In the genomic region with DNA sequence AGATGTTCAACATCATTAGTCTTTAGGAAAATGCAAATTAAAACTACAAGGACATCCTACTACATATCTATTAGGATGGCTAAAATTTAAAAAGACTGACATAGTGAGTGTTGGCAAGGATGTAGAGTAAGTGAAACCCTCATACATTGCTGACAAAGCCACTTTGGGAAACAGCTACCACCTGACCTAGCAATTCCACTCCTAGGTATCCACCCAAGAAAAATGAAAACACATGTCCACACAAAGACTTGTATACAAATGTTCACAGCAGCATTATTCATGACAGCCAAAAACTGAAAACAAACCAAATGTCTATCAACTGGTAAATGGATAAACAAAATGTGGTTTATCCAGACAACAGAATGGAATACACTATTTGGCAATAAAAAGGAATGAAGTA, we compare ENCODE assay signal across 19 cellular contexts. TPM values are rescaled to one million over a fixed set of nuclear protein-coding genes. Genes with fewer than 3 reads are reported as not detected.
A peak's percentile ranks its signal among the peaks of the same experiment; 100 is the strongest.
DNase-seq lines count a peak whose midpoint lies in the region; ATAC-seq, FAIRE-seq and TF ChIP-seq lines count a peak whose summit lies in the region.
"Had no signal": no experiment of that assay in that cellular context is flagged by ENCODE, and none has a peak within 500 bp of the region (broad histone marks: within the 10 kb centered on the region; RNA-seq: fewer than 3 reads in every experiment).

No MANE protein-coding gene starts in this region.

- H3K4me3 Mint-ChIP-seq in activated CD4-positive, alpha-beta T cell treated with anti-CD3 and anti-CD28 coated beads for 36 hours, result no peak overlapping the region
- H3K4me3 Mint-ChIP-seq in CD8-positive, alpha-beta T cell, result no peak overlapping the region
- H3K4me3 Mint-ChIP-seq in type B pancreatic cell (no peak overlapping the region), Calu3 (ENCODE audit: low read depth, unreplicated experiment) (no peak overlapping the region), HFFc6 (no peak overlapping the region)
- H3K4me3 Mint-ChIP-seq: B cell; CD8-positive, alpha-beta memory T cell had no signal

- POLR2A ChIA-PET in activated CD4-positive, alpha-beta T cell treated with anti-CD3 and anti-CD28 coated beads for 36 hours (lab: Charles Lee), result no interaction called here
- POLR2A ChIA-PET in CD8-positive, alpha-beta T cell (lab: Charles Lee), result interaction anchor here (1.0 to 1.2 kb wide), 3 partner anchors 13 to 57 kb away, joined by 3 to 4 read pairs (median 3); no protein-coding TSS in a partner anchor

- no peak overlapping the region for H3K4me3 ChIP-seq in CD8-positive, alpha-beta T cell (ENCODE audit: low read depth, low read length)
- H3K4me3 ChIP-seq in bronchial epithelial cell (ENCODE audit: low read depth, low read length), result no peak overlapping the region
- H3K4me3 ChIP-seq: BLaER1, HAP-1 had no signal

- peak; percentile 28 for FAIRE-seq in bronchial epithelial cell (lab: Jason Lieb, UNC)
- FAIRE-seq: A204.1, G401.6, GM12892 had no signal

- intact Hi-C loops in activated CD4-positive, alpha-beta T cell treated with anti-CD3 and anti-CD28 coated beads for 36 hours (cut with DNase I, micrococcal nuclease), result loop anchor here (1.0 to 10.0 kb wide), 6 partner anchors 57 to 455 kb away; partner anchors contain the start of genes STK24 (in 1 of the 2) and UBAC2 (in 1 of the 2)
- intact Hi-C loops in CD8-positive, alpha-beta T cell (cut with DNase I, micrococcal nuclease), result loop anchor here (5.0 kb wide), 3 partner anchors 42 to 148 kb away; no protein-coding TSS in a partner anchor
- intact Hi-C loops in Calu3 (cut with micrococcal nuclease; ENCODE audit: unreplicated experiment), result no loop called here

- H3K36me3 Mint-ChIP-seq in activated CD4-positive, alpha-beta T cell treated with anti-CD3 and anti-CD28 coated beads for 36 hours (ENCODE audit: low read depth), result peaks cover 4% of the 10 kb centered on the region
- H3K36me3 Mint-ChIP-seq in CD8-positive, alpha-beta T cell, result peaks cover 7% of the 10 kb centered on the region
- no peaks in the 10 kb centered on the region for H3K36me3 Mint-ChIP-seq in type B pancreatic cell
- H3K36me3 Mint-ChIP-seq in Calu3 (ENCODE audit: insufficient read depth, unreplicated experiment), result no peaks in the 10 kb centered on the region
- peaks cover 12% of the 10 kb centered on the region for H3K36me3 Mint-ChIP-seq in HFFc6 (ENCODE audit: low read depth)

- H3K4me1 Mint-ChIP-seq in activated CD4-positive, alpha-beta T cell treated with anti-CD3 and anti-CD28 coated beads for 36 hours, result peaks cover 80% of the 10 kb centered on the region
- H3K4me1 Mint-ChIP-seq in CD8-positive, alpha-beta T cell (ENCODE audit: low read depth), result peaks cover 68% of the 10 kb centered on the region
- H3K4me1 Mint-ChIP-seq in type B pancreatic cell (ENCODE audit: unreplicated experiment) (peaks cover 13% of the 10 kb centered on the region), Calu3 (ENCODE audit: low read depth, unreplicated experiment) (peaks cover 7% of the 10 kb centered on the region), HFFc6 (ENCODE audit: low read depth) (peaks cover 68% of the 10 kb centered on the region)

- ATAC-seq in activated CD4-positive, alpha-beta T cell treated with anti-CD3 and anti-CD28 coated beads for 36 hours, result no peak
- ATAC-seq in CD8-positive, alpha-beta T cell, result no peak

- no TSS peak for BruUV-seq in Calu3 (replicated peaks; lab: Mats Ljungman, UMichigan)

- H3K27ac ChIP-seq in CD8-positive, alpha-beta T cell (ENCODE audit: low read depth, low read length), result no peak overlapping the region
- H3K27ac ChIP-seq: 22Rv1, BLaER1, C4-2B had no signal

- H3K27me3 ChIP-seq in CD8-positive, alpha-beta T cell (ENCODE audit: insufficient read depth, low read length), result no peaks in the 10 kb centered on the region
- no peaks in the 10 kb centered on the region for H3K27me3 ChIP-seq in bronchial epithelial cell (ENCODE audit: control insufficient read depth, insufficient read depth, low read length)
- H3K27me3 ChIP-seq: BLaER1 had no signal

- peaks cover 6% of the 10 kb centered on the region for H3K4me1 ChIP-seq in CD8-positive, alpha-beta T cell (ENCODE audit: insufficient read depth, low read length)

- no peaks in the 10 kb centered on the region for H3K9me3 Mint-ChIP-seq in activated CD4-positive, alpha-beta T cell treated with anti-CD3 and anti-CD28 coated beads for 36 hours (ENCODE audit: low read depth)
- H3K9me3 Mint-ChIP-seq in CD8-positive, alpha-beta T cell, result no peaks in the 10 kb centered on the region
- H3K9me3 Mint-ChIP-seq in type B pancreatic cell (peaks cover 5% of the 10 kb centered on the region), Calu3 (ENCODE audit: low read depth, unreplicated experiment) (no peaks in the 10 kb centered on the region), HFFc6 (peaks cover 4% of the 10 kb centered on the region; the same call in 1 of the 2 replicates)

- H3K9me3 ChIP-seq in CD8-positive, alpha-beta T cell (ENCODE audit: low read length), result no peaks in the 10 kb centered on the region
- H3K9me3 ChIP-seq: HAP-1 had no signal

- CTCF ChIA-PET in activated CD4-positive, alpha-beta T cell treated with anti-CD3 and anti-CD28 coated beads for 36 hours (lab: Charles Lee), result interaction anchor here (0.6 to 4.4 kb wide), 18 partner anchors 9 to 237 kb away, joined by 3 to 26 read pairs (median 6); no protein-coding TSS in a partner anchor
- CTCF ChIA-PET in CD8-positive, alpha-beta T cell (lab: Charles Lee), result interaction anchor here (0.6 to 1.9 kb wide), 9 partner anchors 12 to 145 kb away, joined by 3 to 9 read pairs (median 4); no protein-coding TSS in a partner anchor
- CTCF ChIA-PET in Calu3 (lab: Charles Lee), result no interaction called here

- no peak for TF ChIP-seq CTCF in CD8-positive, alpha-beta T cell (IDR thresholded peaks at IDR 0.05)
- TF ChIP-seq CTCF in bronchial epithelial cell (IDR thresholded peaks at IDR 0.05; ENCODE audit: insufficient read depth, low read length, severe bottlenecking) (no peak), type B pancreatic cell (conservative IDR thresholded peaks at IDR 0.05) (no peak), Calu3 (IDR thresholded peaks at IDR 0.05; ENCODE audit: unreplicated experiment) (no peak), HFFc6 (IDR thresholded peaks at IDR 0.05) (no peak)

- no peaks in the 10 kb centered on the region for H3K36me3 ChIP-seq in CD8-positive, alpha-beta T cell (ENCODE audit: insufficient read depth, low read length)
- H3K36me3 ChIP-seq in bronchial epithelial cell (ENCODE audit: control insufficient read depth, insufficient read depth, low read length), result no peaks in the 10 kb centered on the region
- H3K36me3 ChIP-seq: BLaER1, HAP-1 had no signal

- no peaks in the 10 kb centered on the region for H3K27me3 Mint-ChIP-seq in activated CD4-positive, alpha-beta T cell treated with anti-CD3 and anti-CD28 coated beads for 36 hours
- H3K27me3 Mint-ChIP-seq in CD8-positive, alpha-beta T cell (ENCODE audit: low read depth), result no peaks in the 10 kb centered on the region
- no peaks in the 10 kb centered on the region for H3K27me3 Mint-ChIP-seq in type B pancreatic cell
- no peaks in the 10 kb centered on the region for H3K27me3 Mint-ChIP-seq in Calu3 (ENCODE audit: unreplicated experiment)
- H3K27me3 Mint-ChIP-seq in HFFc6 (ENCODE audit: insufficient read depth), result no peaks in the 10 kb centered on the region; the same call in 1 of the 2 replicates
- H3K27me3 Mint-ChIP-seq: CD4-positive, CD25-positive, alpha-beta regulatory T cell; CD8-positive, alpha-beta memory T cell had no signal

- H3K27ac Mint-ChIP-seq in activated CD4-positive, alpha-beta T cell treated with anti-CD3 and anti-CD28 coated beads for 36 hours, result peak overlapping the region; percentile 4
- peak overlapping the region; percentile 38 for H3K27ac Mint-ChIP-seq in CD8-positive, alpha-beta T cell
- H3K27ac Mint-ChIP-seq in type B pancreatic cell (peak overlapping the region; percentile 11), Calu3 (ENCODE audit: unreplicated experiment) (no peak overlapping the region), HFFc6 (no peak overlapping the region)
- H3K27ac Mint-ChIP-seq: B cell had no signal

- DNase-seq in activated CD4-positive, alpha-beta T cell treated with anti-CD3 and anti-CD28 coated beads for 36 hours, result no peak
- DNase-seq in activated CD4-positive, alpha-beta T cell treated with anti-CD3 and anti-CD28 coated beads, Interleukin-2, amount 50 U/mL, for 4 hours, result no peak
- DNase-seq in CD8-positive, alpha-beta T cell, result no peak
- no peak for DNase-seq in bronchial epithelial cell (ENCODE audit: low read depth)
- no peak for DNase-seq in type B pancreatic cell (ENCODE audit: extremely low spot score, unreplicated experiment)
- DNase-seq in Calu3, result no peak
- no peak for DNase-seq in HFFc6
- DNase-seq: DMS153, GOT3 had no signal

RNA-seq across cellular contexts. Expression of gene DOCK9, which starts 51.7 kb away (rescaled TPM):
- total RNA-seq in activated CD4-positive, alpha-beta T cell treated with anti-CD3 and anti-CD28 coated beads for 36 hours, result 10 to 100 TPM; 36.0 to 42.6 TPM
- total RNA-seq in CD8-positive, alpha-beta T cell, result 10 to 100 TPM; 66.3 to 75.5 TPM
- 62.1 and 72.9 TPM in 2 replicates for total RNA-seq in bronchial epithelial cell
- total RNA-seq in type B pancreatic cell (ENCODE audit: low replicate concordance), result 46.2 and 122 TPM in 2 replicates
- 21.1 and 26.2 TPM in 2 replicates for total RNA-seq in Calu3 (2022)
- total RNA-seq in HFFc6 (2021; fragmentation: NEBNext Ultra II Directional; extraction: Animal tissue kit (Norgen Biotek cat#: 25700)), result 10 to 100 TPM; 21.8 to 30.5 (median 25.5) TPM

Comparison
In these comparisons a context has a peak if more than half of its experiments do, and no peak if none do; other contexts are left out.
1. H3K27ac Mint-ChIP-seq: peak in activated CD4-positive, alpha-beta T cell treated with anti-CD3 and anti-CD28 coated beads for 36 hours (single experiment), CD8-positive, alpha-beta T cell (single experiment) and type B pancreatic cell (single experiment); none in Calu3 (single experiment) and HFFc6 (single experiment).